In the genomic region with DNA sequence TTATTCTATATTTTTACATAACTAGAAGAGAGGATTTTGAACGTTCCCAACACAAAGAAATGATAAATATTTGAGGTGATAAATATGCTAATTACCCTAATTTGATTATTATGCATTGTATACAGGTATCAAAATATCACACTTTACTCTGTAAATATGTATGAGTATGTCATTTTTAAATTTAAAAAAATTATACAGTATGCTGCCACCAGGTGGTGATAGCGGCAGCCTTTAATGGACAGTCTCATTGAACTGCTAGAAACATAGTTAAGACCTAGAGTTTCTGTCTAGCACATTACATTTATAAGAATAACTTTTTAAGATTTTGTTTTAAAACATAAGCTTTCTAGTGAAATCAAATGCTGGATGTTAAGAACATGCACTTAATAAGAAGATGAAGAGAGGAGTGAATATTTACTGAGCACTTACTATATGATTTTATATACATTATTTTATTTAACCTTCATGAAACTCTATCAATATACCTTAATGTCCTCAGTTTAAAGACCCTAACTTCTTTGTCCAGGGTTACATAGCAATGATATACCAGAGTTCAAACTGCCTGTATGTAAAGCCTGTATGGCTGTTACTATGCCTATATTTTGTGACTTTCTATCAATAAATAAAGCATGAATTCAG, we compare ENCODE assay signal across 1 cellular context.
TF ChIP-seq lines count a peak whose summit lies in the region.

No MANE protein-coding gene starts in this region.

TF ChIP-seq in WTC11, 78 proteins besides CTCF, POLR2A, EP300 and RAD21 (continued from another document):
- TF ChIP-seq, protein P1, sequence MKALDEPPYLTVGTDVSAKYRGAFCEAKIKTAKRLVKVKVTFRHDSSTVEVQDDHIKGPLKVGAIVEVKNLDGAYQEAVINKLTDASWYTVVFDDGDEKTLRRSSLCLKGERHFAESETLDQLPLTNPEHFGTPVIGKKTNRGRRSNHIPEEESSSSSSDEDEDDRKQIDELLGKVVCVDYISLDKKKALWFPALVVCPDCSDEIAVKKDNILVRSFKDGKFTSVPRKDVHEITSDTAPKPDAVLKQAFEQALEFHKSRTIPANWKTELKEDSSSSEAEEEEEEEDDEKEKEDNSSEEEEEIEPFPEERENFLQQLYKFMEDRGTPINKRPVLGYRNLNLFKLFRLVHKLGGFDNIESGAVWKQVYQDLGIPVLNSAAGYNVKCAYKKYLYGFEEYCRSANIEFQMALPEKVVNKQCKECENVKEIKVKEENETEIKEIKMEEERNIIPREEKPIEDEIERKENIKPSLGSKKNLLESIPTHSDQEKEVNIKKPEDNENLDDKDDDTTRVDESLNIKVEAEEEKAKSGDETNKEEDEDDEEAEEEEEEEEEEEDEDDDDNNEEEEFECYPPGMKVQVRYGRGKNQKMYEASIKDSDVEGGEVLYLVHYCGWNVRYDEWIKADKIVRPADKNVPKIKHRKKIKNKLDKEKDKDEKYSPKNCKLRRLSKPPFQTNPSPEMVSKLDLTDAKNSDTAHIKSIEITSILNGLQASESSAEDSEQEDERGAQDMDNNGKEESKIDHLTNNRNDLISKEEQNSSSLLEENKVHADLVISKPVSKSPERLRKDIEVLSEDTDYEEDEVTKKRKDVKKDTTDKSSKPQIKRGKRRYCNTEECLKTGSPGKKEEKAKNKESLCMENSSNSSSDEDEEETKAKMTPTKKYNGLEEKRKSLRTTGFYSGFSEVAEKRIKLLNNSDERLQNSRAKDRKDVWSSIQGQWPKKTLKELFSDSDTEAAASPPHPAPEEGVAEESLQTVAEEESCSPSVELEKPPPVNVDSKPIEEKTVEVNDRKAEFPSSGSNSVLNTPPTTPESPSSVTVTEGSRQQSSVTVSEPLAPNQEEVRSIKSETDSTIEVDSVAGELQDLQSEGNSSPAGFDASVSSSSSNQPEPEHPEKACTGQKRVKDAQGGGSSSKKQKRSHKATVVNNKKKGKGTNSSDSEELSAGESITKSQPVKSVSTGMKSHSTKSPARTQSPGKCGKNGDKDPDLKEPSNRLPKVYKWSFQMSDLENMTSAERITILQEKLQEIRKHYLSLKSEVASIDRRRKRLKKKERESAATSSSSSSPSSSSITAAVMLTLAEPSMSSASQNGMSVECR (CRISPR knock-in tag; IDR thresholded peaks at IDR 0.05; ENCODE audit: borderline replicate concordance) = no peak
- no peak for TF ChIP-seq JUN (CRISPR knock-in tag; IDR thresholded peaks at IDR 0.05)
- TF ChIP-seq, protein P2, sequence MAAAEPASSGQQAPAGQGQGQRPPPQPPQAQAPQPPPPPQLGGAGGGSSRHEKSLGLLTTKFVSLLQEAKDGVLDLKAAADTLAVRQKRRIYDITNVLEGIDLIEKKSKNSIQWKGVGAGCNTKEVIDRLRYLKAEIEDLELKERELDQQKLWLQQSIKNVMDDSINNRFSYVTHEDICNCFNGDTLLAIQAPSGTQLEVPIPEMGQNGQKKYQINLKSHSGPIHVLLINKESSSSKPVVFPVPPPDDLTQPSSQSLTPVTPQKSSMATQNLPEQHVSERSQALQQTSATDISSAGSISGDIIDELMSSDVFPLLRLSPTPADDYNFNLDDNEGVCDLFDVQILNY (CRISPR knock-in tag; IDR thresholded peaks at IDR 0.05) = no peak
- no peak for TF ChIP-seq ZNF671 (CRISPR knock-in tag; IDR thresholded peaks at IDR 0.05)
- TF ChIP-seq, protein P3, sequence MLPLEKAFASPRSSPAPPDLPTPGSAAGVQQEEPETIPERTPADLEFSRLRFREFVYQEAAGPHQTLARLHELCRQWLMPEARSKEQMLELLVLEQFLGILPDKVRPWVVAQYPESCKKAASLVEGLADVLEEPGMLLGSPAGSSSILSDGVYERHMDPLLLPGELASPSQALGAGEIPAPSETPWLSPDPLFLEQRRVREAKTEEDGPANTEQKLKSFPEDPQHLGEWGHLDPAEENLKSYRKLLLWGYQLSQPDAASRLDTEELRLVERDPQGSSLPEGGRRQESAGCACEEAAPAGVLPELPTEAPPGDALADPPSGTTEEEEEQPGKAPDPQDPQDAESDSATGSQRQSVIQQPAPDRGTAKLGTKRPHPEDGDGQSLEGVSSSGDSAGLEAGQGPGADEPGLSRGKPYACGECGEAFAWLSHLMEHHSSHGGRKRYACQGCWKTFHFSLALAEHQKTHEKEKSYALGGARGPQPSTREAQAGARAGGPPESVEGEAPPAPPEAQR (CRISPR knock-in tag; IDR thresholded peaks at IDR 0.05) = no peak
- no peak for TF ChIP-seq MYBL2 (CRISPR knock-in tag; IDR thresholded peaks at IDR 0.05)
- no peak for TF ChIP-seq ESRRA (CRISPR knock-in tag; IDR thresholded peaks at IDR 0.05; ENCODE audit: borderline replicate concordance)
- TF ChIP-seq ZNF416 (CRISPR knock-in tag; IDR thresholded peaks at IDR 0.05) = no peak
- TF ChIP-seq, protein P4, sequence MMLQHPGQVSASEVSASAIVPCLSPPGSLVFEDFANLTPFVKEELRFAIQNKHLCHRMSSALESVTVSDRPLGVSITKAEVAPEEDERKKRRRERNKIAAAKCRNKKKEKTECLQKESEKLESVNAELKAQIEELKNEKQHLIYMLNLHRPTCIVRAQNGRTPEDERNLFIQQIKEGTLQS (CRISPR knock-in tag; conservative IDR thresholded peaks at IDR 0.05) = no peak
- TF ChIP-seq NR1H2 (CRISPR knock-in tag; IDR thresholded peaks at IDR 0.05) = no peak
- no peak for TF ChIP-seq ZBTB21 (CRISPR knock-in tag; IDR thresholded peaks at IDR 0.05; ENCODE audit: borderline replicate concordance)
